ENCODE assay signal across 11 cellular contexts in the genomic region with DNA sequence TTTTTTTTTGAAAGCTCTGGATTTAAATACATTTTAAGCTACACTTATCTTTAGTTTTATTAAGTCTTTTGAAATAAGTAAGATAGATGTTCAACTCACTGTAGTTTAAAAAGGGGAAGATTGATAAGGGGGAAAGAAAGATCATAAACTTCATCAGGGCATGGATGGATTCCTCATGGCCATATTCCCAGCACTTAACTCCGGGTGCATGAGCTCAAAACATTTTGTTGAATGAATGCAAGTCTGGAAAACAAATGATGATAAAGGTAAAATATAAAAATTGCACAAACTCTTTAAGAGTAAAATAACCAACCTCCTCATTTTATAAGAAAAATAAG. TPM values are rescaled to one million over a fixed set of nuclear protein-coding genes. Genes with fewer than 3 reads are reported as not detected.
DNase-seq lines count a peak whose midpoint lies in the region; ATAC-seq and TF ChIP-seq lines count a peak whose summit lies in the region.
"Had no signal": no experiment of that assay in that cellular context is flagged by ENCODE, and none has a peak within 500 bp of the region (broad histone marks: within the 10 kb centered on the region; RNA-seq: fewer than 3 reads in every experiment).

No MANE protein-coding gene starts in this region.

- WGBS in endodermal cell (ENCODE audit: insufficient coverage in 1 of 2, insufficient read length in 1 of 2), 2 experiments, result 100% methylated on average over 1 of the region's 1 CpG; no CpG with 5 or more reads in 1 of the 2 experiments

- peaks cover 3% of the 10 kb centered on the region for H3K9me3 Mint-ChIP-seq in activated CD8-positive, alpha-beta memory T cell treated with anti-CD3 and anti-CD28 coated beads, Interleukin-2, amount 10 ng/mL, durations not matched to agents 7 days and 5 days (ENCODE audit: low read depth)
- H3K9me3 Mint-ChIP-seq in endodermal cell, result no peaks in the 10 kb centered on the region
- no peaks in the 10 kb centered on the region for H3K9me3 Mint-ChIP-seq in stimulated activated naive CD8-positive, alpha-beta T cell treated with anti-CD3 and anti-CD28 coated beads, Interleukin-15, amount 100 ng/mL, for 72 hours

- H3K4me3 ChIP-seq in endodermal cell (ENCODE audit: low read length), result no peak overlapping the region

- no peaks in the 10 kb centered on the region for H3K9me3 ChIP-seq in endodermal cell (ENCODE audit: control insufficient read depth, low read length)

- no peak for ATAC-seq in activated CD8-positive, alpha-beta memory T cell treated with anti-CD3 and anti-CD28 coated beads, Interleukin-2, amount 10 ng/mL, durations not matched to agents 7 days and 5 days
- ATAC-seq in stimulated activated naive CD8-positive, alpha-beta T cell treated with anti-CD3 and anti-CD28 coated beads, Interleukin-15, amount 100 ng/mL, for 72 hours, result no peak
- no peak for ATAC-seq in HG03520 (IDR thresholded peaks at IDR 0.05; ENCODE audit: unreplicated experiment)

- H3K4me1 ChIP-seq in endodermal cell (ENCODE audit: control insufficient read depth, insufficient read depth, low read length), result peaks cover 3% of the 10 kb centered on the region

- H3K27me3 Mint-ChIP-seq in activated CD8-positive, alpha-beta memory T cell treated with anti-CD3 and anti-CD28 coated beads, Interleukin-2, amount 10 ng/mL, durations not matched to agents 7 days and 5 days, result no peaks in the 10 kb centered on the region
- H3K27me3 Mint-ChIP-seq in endodermal cell (ENCODE audit: insufficient read depth), result no peaks in the 10 kb centered on the region
- no peaks in the 10 kb centered on the region for H3K27me3 Mint-ChIP-seq in stimulated activated naive CD8-positive, alpha-beta T cell treated with anti-CD3 and anti-CD28 coated beads, Interleukin-15, amount 100 ng/mL, for 72 hours

- H3K27me3 ChIP-seq in endodermal cell (ENCODE audit: control insufficient read depth, insufficient read depth, low read length, poor library complexity, severe bottlenecking), result no peaks in the 10 kb centered on the region

- POLR2A ChIA-PET in RWPE1 (lab: Yijun Ruan, JAX; ENCODE audit: low non-redundant PET), result no interaction called here

- H3K36me3 ChIP-seq in endodermal cell (ENCODE audit: control insufficient read depth, insufficient read depth, low read length), result no peaks in the 10 kb centered on the region

- TF ChIP-seq CTCF in RWPE1 (conservative IDR thresholded peaks at IDR 0.05; ENCODE audit: low read depth), result peak; percentile 72
- TF ChIP-seq CTCF in endodermal cell (conservative IDR thresholded peaks at IDR 0.05), result peak; percentile 8

- intact Hi-C loops in posterior vena cava (cut with DNase I), result loop anchor here in 1 of 2 donors (10.0 kb wide), 1 partner anchor 550 kb away; no protein-coding TSS in a partner anchor

- H3K4me3 Mint-ChIP-seq in activated CD8-positive, alpha-beta memory T cell treated with anti-CD3 and anti-CD28 coated beads, Interleukin-2, amount 10 ng/mL, durations not matched to agents 7 days and 5 days, result peak overlapping the region; percentile 43
- no peak overlapping the region for H3K4me3 Mint-ChIP-seq in endodermal cell
- H3K4me3 Mint-ChIP-seq in stimulated activated naive CD8-positive, alpha-beta T cell treated with anti-CD3 and anti-CD28 coated beads, Interleukin-15, amount 100 ng/mL, for 72 hours, result peak overlapping the region; percentile 77 to 78
- H3K4me3 Mint-ChIP-seq: nephron progenitor cell had no signal

- DNase-seq in activated CD8-positive, alpha-beta memory T cell treated with anti-CD3 and anti-CD28 coated beads, Interleukin-2, amount 10 ng/mL, durations not matched to agents 7 days and 5 days, result no peak
- no peak for DNase-seq in activated CD8-positive, alpha-beta memory T cell treated with anti-CD3 and anti-CD28 coated beads for 24 hours
- DNase-seq in RWPE1 (ENCODE audit: low spot score) (no peak), endodermal cell (no peak), posterior vena cava (ENCODE audit: low spot score) (no peak)
- no peak for DNase-seq in stimulated activated naive CD8-positive, alpha-beta T cell treated with anti-CD3 and anti-CD28 coated beads, Interleukin-15, amount 100 ng/mL, for 72 hours
- DNase-seq in stimulated activated CD4-positive, alpha-beta T cell treated with anti-CD3 and anti-CD28 coated beads, Interleukin-2, amount 100 ng/mL, for 48 hours, result no peak
- DNase-seq: cortex of kidney had no signal

- peaks cover 35% of the 10 kb centered on the region for H3K4me1 Mint-ChIP-seq in activated CD8-positive, alpha-beta memory T cell treated with anti-CD3 and anti-CD28 coated beads, Interleukin-2, amount 10 ng/mL, durations not matched to agents 7 days and 5 days
- peaks cover 8% of the 10 kb centered on the region for H3K4me1 Mint-ChIP-seq in endodermal cell
- peaks cover 5% of the 10 kb centered on the region for H3K4me1 Mint-ChIP-seq in stimulated activated naive CD8-positive, alpha-beta T cell treated with anti-CD3 and anti-CD28 coated beads, Interleukin-15, amount 100 ng/mL, for 72 hours

- H3K9ac ChIP-seq in endodermal cell (ENCODE audit: extremely low read depth, low read length, poor library complexity, severe bottlenecking), result no peak overlapping the region

- H3K36me3 Mint-ChIP-seq in activated CD8-positive, alpha-beta memory T cell treated with anti-CD3 and anti-CD28 coated beads, Interleukin-2, amount 10 ng/mL, durations not matched to agents 7 days and 5 days, result peaks cover 3% of the 10 kb centered on the region
- H3K36me3 Mint-ChIP-seq in endodermal cell (ENCODE audit: low read depth), result no peaks in the 10 kb centered on the region

- no peak overlapping the region for H3K27ac ChIP-seq in RWPE1
- no peak overlapping the region for H3K27ac ChIP-seq in endodermal cell (ENCODE audit: low read depth, low read length)

- peak overlapping the region; percentile 80 for H3K27ac Mint-ChIP-seq in activated CD8-positive, alpha-beta memory T cell treated with anti-CD3 and anti-CD28 coated beads, Interleukin-2, amount 10 ng/mL, durations not matched to agents 7 days and 5 days
- H3K27ac Mint-ChIP-seq in endodermal cell, result no peak overlapping the region
- peak overlapping the region; percentile 98 to 99 for H3K27ac Mint-ChIP-seq in stimulated activated naive CD8-positive, alpha-beta T cell treated with anti-CD3 and anti-CD28 coated beads, Interleukin-15, amount 100 ng/mL, for 72 hours
- H3K27ac Mint-ChIP-seq: nephron progenitor cell had no signal

- CTCF ChIA-PET in activated CD8-positive, alpha-beta memory T cell treated with anti-CD3 and anti-CD28 coated beads, Interleukin-2, amount 10 ng/mL, durations not matched to agents 7 days and 5 days (lab: Charles Lee), result interaction anchor here (0.6 to 2.6 kb wide), 19 partner anchors 10 to 1168 kb away, joined by 3 to 20 read pairs (median 6); no protein-coding TSS in a partner anchor
- CTCF ChIA-PET in RWPE1 (lab: Yijun Ruan, JAX), result interaction anchor here (0.6 to 1.5 kb wide), 6 partner anchors 9 to 1010 kb away, joined by 3 to 8 read pairs (median 4); a partner anchor contains a TSS

RNA-seq across cellular contexts. Expression of a gene that starts 4.3 kb away (rescaled TPM):
- total RNA-seq in activated CD8-positive, alpha-beta memory T cell treated with anti-CD3 and anti-CD28 coated beads, Interleukin-2, amount 10 ng/mL, durations not matched to agents 7 days and 5 days, result 1 to 10 TPM; 1.1 to 2.5 TPM
- total RNA-seq in endodermal cell (not detected), posterior vena cava (100 to 1,000 TPM; 267 to 391 TPM)
- 0.82 TPM for polyA plus RNA-seq in endodermal cell (2013, experiment 1 of 2)
- 0.50 TPM for polyA plus RNA-seq in endodermal cell (2013, experiment 2 of 2)
- polyA plus RNA-seq: keratinocyte had no signal

Comparison
In these comparisons a context has a peak if more than half of its experiments do, and no peak if none do; other contexts are left out.
1. RNA of a gene that starts 4.3 kb away (total RNA-seq): 267 to 391 TPM in posterior vena cava; 1.1 to 2.5 TPM in activated CD8-positive, alpha-beta memory T cell treated with anti-CD3 and anti-CD28 coated beads, Interleukin-2, amount 10 ng/mL, durations not matched to agents 7 days and 5 days and not detected in endodermal cell; every median in the first group is over 10 times any median in the second.